8 cellular contexts compared by ENCODE assay signal in the genomic region with DNA sequence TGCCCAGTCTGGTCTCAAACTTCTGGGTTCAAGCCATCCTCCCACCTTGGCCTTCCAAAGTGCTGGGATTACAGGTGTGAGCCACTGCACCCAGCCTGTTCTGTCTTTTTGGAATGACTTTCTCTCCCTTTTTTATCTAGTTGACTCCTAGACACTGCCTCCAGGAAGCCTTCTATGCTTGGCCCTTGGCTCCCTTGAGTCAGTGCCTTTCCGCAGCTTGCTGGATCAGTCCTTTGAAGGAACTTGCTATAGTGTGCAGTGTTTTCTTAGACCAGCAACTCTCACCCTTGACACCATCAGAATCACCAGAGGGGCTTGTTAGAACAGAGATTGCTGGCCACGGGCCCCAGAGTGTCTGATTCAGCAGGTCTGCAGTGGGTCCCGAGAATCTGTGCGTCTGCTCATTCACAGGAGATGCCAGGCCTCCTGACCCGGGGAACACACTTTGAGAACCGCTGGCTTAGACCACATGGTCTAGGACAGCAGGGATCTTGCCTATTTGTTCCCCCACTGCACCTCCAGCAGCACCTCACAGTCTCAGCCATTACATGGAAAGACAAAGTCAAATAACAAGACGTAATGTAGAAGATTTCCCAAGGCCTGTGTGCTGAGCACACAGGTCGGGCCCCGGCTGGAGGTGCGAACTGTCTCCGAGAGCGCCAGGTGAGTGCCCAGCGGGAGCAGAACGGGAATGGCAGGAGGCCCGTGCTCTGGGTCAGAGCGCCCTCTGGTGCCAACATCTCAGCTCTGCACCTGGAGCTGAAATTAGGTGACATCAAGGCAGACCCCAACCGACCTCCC. TPM values are rescaled to one million over a fixed set of nuclear protein-coding genes. Genes with fewer than 3 reads are reported as not detected.
DNase-seq lines count a peak whose midpoint lies in the region; ATAC-seq, FAIRE-seq and TF ChIP-seq lines count a peak whose summit lies in the region.

No MANE protein-coding gene starts in this region.

- in situ Hi-C loops in transverse colon (cut with MboI; ENCODE audit: low pct_ligation_motif_present in 1 of 4, low pct_unique_long_range_greater_than_20kb in 1 of 4, low sequenced_read_pairs in 3 of 4), result loop anchor here (5.0 to 25.0 kb wide), 5 partner anchors 97 to 340 kb away; no protein-coding TSS in a partner anchor

- peaks cover 15% of the 10 kb centered on the region for H3F3A ChIP-seq in PC-9 (ENCODE audit: insufficient read depth, low read depth)

- peaks cover 19% of the 10 kb centered on the region for H3K27me3 Mint-ChIP-seq in activated T-cell treated with anti-CD3 and anti-CD28 coated beads, Interleukin-2, amount 50 U/mL, for 72 hours (ENCODE audit: low read depth)
- H3K27me3 Mint-ChIP-seq in osteocyte (ENCODE audit: unreplicated experiment), result no peaks in the 10 kb centered on the region

- ATAC-seq in activated T-cell treated with anti-CD3 and anti-CD28 coated beads, Interleukin-2, amount 50 U/mL, for 72 hours (replicated peaks in 1 of 2), result peak; percentile 63 to 64
- ATAC-seq in foreskin keratinocyte (peak; percentile 52), HG02678 (IDR thresholded peaks at IDR 0.05; ENCODE audit: unreplicated experiment) (no peak)

- H3K27ac Mint-ChIP-seq in activated T-cell treated with anti-CD3 and anti-CD28 coated beads, Interleukin-2, amount 50 U/mL, for 72 hours, result no peak overlapping the region
- no peak overlapping the region for H3K27ac Mint-ChIP-seq in osteocyte (ENCODE audit: unreplicated experiment)

- H4K20me1 ChIP-seq in PC-9 (ENCODE audit: insufficient read depth), result no peaks in the 10 kb centered on the region

- FAIRE-seq in HTR-8/SVneo (lab: Jason Lieb, UNC), result no peak

- intact Hi-C loops in PC-9 (cut with micrococcal nuclease; ENCODE audit: unreplicated experiment), result loop anchor here (1.0 to 5.0 kb wide), 7 partner anchors 27 to 420 kb away; a partner anchor contains a TSS
- intact Hi-C loops in transverse colon (cut with DNase I; ENCODE audit: low total_unique reads), result loop anchor here (5.0 to 10.0 kb wide), 2 partner anchors 105 to 327 kb away; no protein-coding TSS in a partner anchor

- H3K4me3 Mint-ChIP-seq in activated T-cell treated with anti-CD3 and anti-CD28 coated beads, Interleukin-2, amount 50 U/mL, for 72 hours, result no peak overlapping the region
- no peak overlapping the region for H3K4me3 Mint-ChIP-seq in osteocyte (ENCODE audit: unreplicated experiment)

- H3K79me2 ChIP-seq in PC-9 (ENCODE audit: low read depth), result no peaks in the 10 kb centered on the region

- 23 to 100% methylated on average over 1 to 17 of the region's 17 CpGs for WGBS in transverse colon (ENCODE audit: low coverage in 1 of 2), 2 donors

- H3K27ac ChIP-seq in PC-9 (no peak overlapping the region), foreskin keratinocyte (no peak overlapping the region), transverse colon (no peak overlapping the region)

- H3K27me3 ChIP-seq in PC-9 (ENCODE audit: insufficient read depth, low read depth) (no peaks in the 10 kb centered on the region), foreskin keratinocyte (no peaks in the 10 kb centered on the region), transverse colon (peaks cover 3% of the 10 kb centered on the region)

- TF ChIP-seq CTCF in PC-9 (conservative IDR thresholded peaks at IDR 0.05), result peak; percentile 96
- TF ChIP-seq CTCF in foreskin keratinocyte (conservative IDR thresholded peaks at IDR 0.05), result peak; percentile 96
- peak; percentile 97 for TF ChIP-seq CTCF in osteocyte (IDR thresholded peaks at IDR 0.05)
- peak; percentile 86 to 92 (median 89) for TF ChIP-seq CTCF in transverse colon (IDR thresholded peaks at IDR 0.05)

- H3K36me3 ChIP-seq in PC-9 (ENCODE audit: low read depth) (no peaks in the 10 kb centered on the region), transverse colon (no peaks in the 10 kb centered on the region)

- H3K4me1 Mint-ChIP-seq in activated T-cell treated with anti-CD3 and anti-CD28 coated beads, Interleukin-2, amount 50 U/mL, for 72 hours (ENCODE audit: low read depth), result peaks cover 9% of the 10 kb centered on the region
- peaks cover 18% of the 10 kb centered on the region for H3K4me1 Mint-ChIP-seq in osteocyte (ENCODE audit: unreplicated experiment)

- H3K9me2 ChIP-seq in PC-9 (ENCODE audit: insufficient read depth), result no peaks in the 10 kb centered on the region

- H3K9me3 ChIP-seq in PC-9 (ENCODE audit: insufficient read depth, low read depth) (no peaks in the 10 kb centered on the region), transverse colon (no peaks in the 10 kb centered on the region)

- H3K4me1 ChIP-seq in PC-9 (replicated peaks; ENCODE audit: insufficient read depth) (peaks cover 39% of the 10 kb centered on the region), foreskin keratinocyte (peaks cover 7% of the 10 kb centered on the region), transverse colon (peaks cover 4 to 15% (median 8%) of the 10 kb centered on the region in 4 donors)

- POLR2A ChIA-PET in PC-9 (lab: Charles Lee; ENCODE audit: unreplicated experiment), result interaction anchor here (0.7 kb wide), 1 partner anchor 89 kb away, joined by 3 read pairs; no protein-coding TSS in a partner anchor

- TF ChIP-seq POLR2A in transverse colon (IDR thresholded peaks at IDR 0.05), result no peak

- DNase-seq in COLO668 (lab: John Stamatoyannopoulos, UW; ENCODE audit: unreplicated experiment) (peak; percentile 88), HTR-8/SVneo (ENCODE audit: insufficient read length, low spot score) (peak; percentile 78), PC-9 (peak; percentile 59 to 86), foreskin keratinocyte (peak in 1 of 2 donors; percentile 37), osteocyte (ENCODE audit: extremely low spot score, unreplicated experiment) (peak; percentile 88), transverse colon (peak; percentile 77)
- peak; percentile 54 to 67 for DNase-seq in activated T-cell treated with anti-CD3 and anti-CD28 coated beads, Interleukin-2, amount 50 U/mL, for 72 hours

- CTCF ChIA-PET in PC-9 (lab: Charles Lee), result interaction anchor here (0.5 to 5.2 kb wide), 14 partner anchors 26 to 541 kb away, joined by 3 to 73 read pairs (median 4); a partner anchor contains a TSS

- TF ChIP-seq EP300 in transverse colon (IDR thresholded peaks at IDR 0.05; ENCODE audit: low read depth), result no peak

- H3K4me3 ChIP-seq in PC-9 (no peak overlapping the region), transverse colon (no peak overlapping the region)

- no peaks in the 10 kb centered on the region for H3K36me3 Mint-ChIP-seq in activated T-cell treated with anti-CD3 and anti-CD28 coated beads, Interleukin-2, amount 50 U/mL, for 72 hours (ENCODE audit: insufficient read depth in 2 of 2)
- H3K36me3 Mint-ChIP-seq in osteocyte (ENCODE audit: unreplicated experiment), result no peaks in the 10 kb centered on the region

- H3K4me2 ChIP-seq in PC-9, result peak overlapping the region; percentile 20; the same call in 1 of the 2 replicates

- BruUV-seq in PC-9 (replicated peaks; lab: Mats Ljungman, UMichigan), result no TSS peak

- H3K9me3 Mint-ChIP-seq in activated T-cell treated with anti-CD3 and anti-CD28 coated beads, Interleukin-2, amount 50 U/mL, for 72 hours, result no peaks in the 10 kb centered on the region
- no peaks in the 10 kb centered on the region for H3K9me3 Mint-ChIP-seq in osteocyte (ENCODE audit: unreplicated experiment)

- no peak overlapping the region for H2AFZ ChIP-seq in PC-9

RNA-seq across cellular contexts. Expression of a gene that starts 27.4 kb away (rescaled TPM):
- 80.5 and 91.9 TPM in 2 replicates for total RNA-seq in PC-9 (2021)
- total RNA-seq in activated T-cell treated with anti-CD3 and anti-CD28 coated beads, Interleukin-2, amount 50 U/mL, for 72 hours, result 10 to 100 TPM; 47.9 to 49.6 TPM
- 74.6 and 76.8 TPM in 2 replicates for total RNA-seq in foreskin keratinocyte
- 59.2 and 67.8 TPM in 2 replicates for polyA plus RNA-seq in foreskin keratinocyte
- 25.6 and 27.7 TPM in 2 replicates for total RNA-seq in osteocyte
- total RNA-seq in transverse colon, result 10 to 100 TPM in 3 of 4 donors, 1 to 10 TPM in 1; 6.3 to 32.2 (median 19.7) TPM
